ENCODE assay signal across 14 cellular contexts in genomic region chr7:21497072-21497471, GRCh38. TPM values are rescaled to one million over a fixed set of nuclear protein-coding genes. Genes with fewer than 3 reads are reported as not detected.
A peak's percentile ranks its signal among the peaks of the same experiment; 100 is the strongest.
DNase-seq lines count a peak whose midpoint lies in the region; ATAC-seq and TF ChIP-seq lines count a peak whose summit lies in the region.
"Had no signal": no experiment of that assay in that cellular context is flagged by ENCODE, and none has a peak within 500 bp of the region (broad histone marks: within the 10 kb centered on the region; RNA-seq: fewer than 3 reads in every experiment).

No MANE protein-coding gene starts in this region.

- no peaks in the 10 kb centered on the region for H4K20me1 ChIP-seq in GM23248 (ENCODE audit: insufficient read depth)
- no peaks in the 10 kb centered on the region for H4K20me1 ChIP-seq in PC-9 (ENCODE audit: insufficient read depth)

- no peak for ATAC-seq in sciatic nerve
- ATAC-seq: left lobe of liver had no signal

- H3K27ac Mint-ChIP-seq in T-helper 2 cell treated with Interferon-gamma antibody and Interleukin-4, amounts not matched to agents 5 μg/mL and 100 μg/mL, for 36 hours = no peak overlapping the region
- H3K27ac Mint-ChIP-seq in CD8-positive, alpha-beta memory T cell = no peak overlapping the region
- H3K27ac Mint-ChIP-seq: activated naive CD4-positive, alpha-beta T cell treated with anti-CD3 and anti-CD28 coated beads, Interleukin-2, amount 50 U/mL, for 24 hours; CD4-positive, alpha-beta memory T cell; IgD-negative memory B cell had no signal

- H3K9ac ChIP-seq in GM23248 = no peak overlapping the region

- no TSS peak for BruUV-seq in PC-9 (replicated peaks; lab: Mats Ljungman, UMichigan)

- no peaks in the 10 kb centered on the region for H3K9me3 ChIP-seq in GM23248 (ENCODE audit: low read depth)
- H3K9me3 ChIP-seq in PC-9 (ENCODE audit: insufficient read depth, low read depth) = peaks cover 16% of the 10 kb centered on the region; the same call in 1 of the 2 replicates
- no peaks in the 10 kb centered on the region for H3K9me3 ChIP-seq in CD8-positive, alpha-beta memory T cell (ENCODE audit: low read length)

- H3K36me3 Mint-ChIP-seq in T-helper 2 cell treated with Interferon-gamma antibody and Interleukin-4, amounts not matched to agents 5 μg/mL and 100 μg/mL, for 36 hours (ENCODE audit: low read depth) = peaks cover 87% of the 10 kb centered on the region
- H3K36me3 Mint-ChIP-seq in CD8-positive, alpha-beta memory T cell = peaks cover 31 to 70% (median 68%) of the 10 kb centered on the region in 3 donors

- H3K4me3 Mint-ChIP-seq in T-helper 2 cell treated with Interferon-gamma antibody and Interleukin-4, amounts not matched to agents 5 μg/mL and 100 μg/mL, for 36 hours = no peak overlapping the region
- H3K4me3 Mint-ChIP-seq in CD8-positive, alpha-beta memory T cell = no peak overlapping the region
- H3K4me3 Mint-ChIP-seq: activated naive CD4-positive, alpha-beta T cell treated with anti-CD3 and anti-CD28 coated beads, Interleukin-2, amount 50 U/mL, for 24 hours; CD4-positive, alpha-beta memory T cell had no signal

- H3K36me3 ChIP-seq in GM23248 (ENCODE audit: low read depth) (no peaks in the 10 kb centered on the region), PC-9 (ENCODE audit: low read depth) (no peaks in the 10 kb centered on the region)
- H3K36me3 ChIP-seq in CD8-positive, alpha-beta memory T cell (ENCODE audit: insufficient read depth, low read length) = no peaks in the 10 kb centered on the region

- H3K4me2 ChIP-seq in GM23248 (ENCODE audit: unreplicated experiment) = no peak overlapping the region
- H3K4me2 ChIP-seq in PC-9 = no peak overlapping the region

- H3K79me2 ChIP-seq in GM23248 (ENCODE audit: insufficient read depth) (no peaks in the 10 kb centered on the region), PC-9 (ENCODE audit: low read depth) (no peaks in the 10 kb centered on the region)

- intact Hi-C loops in PC-9 (cut with micrococcal nuclease; ENCODE audit: unreplicated experiment) = no loop called here
- intact Hi-C loops in sciatic nerve (cut with DNase I) = no loop called here

- CTCF ChIA-PET in PC-9 (lab: Charles Lee) = no interaction called here
- CTCF ChIA-PET in CD8-positive, alpha-beta memory T cell (lab: Charles Lee) = no interaction called here

- POLR2A ChIA-PET in PC-9 (lab: Charles Lee; ENCODE audit: unreplicated experiment) = no interaction called here
- POLR2A ChIA-PET in CD8-positive, alpha-beta memory T cell (lab: Charles Lee) = no interaction called here

- DNase-seq in AG08395 (ENCODE audit: low spot score) (peak; percentile 5), GM23248 (peak; percentile 55), PC-9 (no peak), fibroblast of pulmonary artery (ENCODE audit: low read depth) (peak; percentile 34), sciatic nerve (ENCODE audit: low spot score) (no peak), activated gamma-delta T cell treated with Interleukin-2 at 50 U/mL for 16 hours (no peak)
- no peak for DNase-seq in T-helper 2 cell treated with Interferon-gamma antibody and Interleukin-4, amounts not matched to agents 5 μg/mL and 100 μg/mL, for 36 hours (ENCODE audit: low spot score)
- no peak for DNase-seq in CD8-positive, alpha-beta memory T cell
- DNase-seq: CD4-positive, alpha-beta memory T cell had no signal

- H3K9me3 Mint-ChIP-seq in T-helper 2 cell treated with Interferon-gamma antibody and Interleukin-4, amounts not matched to agents 5 μg/mL and 100 μg/mL, for 36 hours = peaks cover 46% of the 10 kb centered on the region
- peaks cover 13 to 29% (median 22%) of the 10 kb centered on the region in 5 donors for H3K9me3 Mint-ChIP-seq in CD8-positive, alpha-beta memory T cell
- H3K9me3 Mint-ChIP-seq: activated naive CD4-positive, alpha-beta T cell treated with anti-CD3 and anti-CD28 coated beads, Interleukin-2, amount 50 U/mL, for 24 hours had no signal

- no peaks in the 10 kb centered on the region for H3F3A ChIP-seq in GM23248 (ENCODE audit: insufficient read depth)
- no peaks in the 10 kb centered on the region for H3F3A ChIP-seq in PC-9 (ENCODE audit: insufficient read depth, low read depth)

- no peak overlapping the region for H3K27ac ChIP-seq in GM23248
- H3K27ac ChIP-seq in PC-9 = no peak overlapping the region
- H3K27ac ChIP-seq in CD8-positive, alpha-beta memory T cell (ENCODE audit: low read depth, low read length) = no peak overlapping the region

- no peaks in the 10 kb centered on the region for H3K9me2 ChIP-seq in GM23248 (ENCODE audit: insufficient read depth)
- H3K9me2 ChIP-seq in PC-9 (ENCODE audit: insufficient read depth) = no peaks in the 10 kb centered on the region

- no peaks in the 10 kb centered on the region for H3K4me1 Mint-ChIP-seq in T-helper 2 cell treated with Interferon-gamma antibody and Interleukin-4, amounts not matched to agents 5 μg/mL and 100 μg/mL, for 36 hours (ENCODE audit: low read depth)
- peaks cover 4 to 16% (median 5%) of the 10 kb centered on the region in 3 donors for H3K4me1 Mint-ChIP-seq in CD8-positive, alpha-beta memory T cell
- H3K4me1 Mint-ChIP-seq: activated naive CD4-positive, alpha-beta T cell treated with anti-CD3 and anti-CD28 coated beads, Interleukin-2, amount 50 U/mL, for 24 hours; IgD-negative memory B cell had no signal

- in situ Hi-C loops in GM23248 (cut with MboI) = no loop called here

- H2AFZ ChIP-seq in GM23248 = no peak overlapping the region
- no peak overlapping the region for H2AFZ ChIP-seq in PC-9

- H3K27me3 ChIP-seq in GM23248 (replicated peaks; ENCODE audit: insufficient read depth) (no peaks in the 10 kb centered on the region), PC-9 (ENCODE audit: insufficient read depth, low read depth) (no peaks in the 10 kb centered on the region)
- H3K27me3 ChIP-seq in CD8-positive, alpha-beta memory T cell (ENCODE audit: insufficient read depth, low read length, poor library complexity, severe bottlenecking) = no peaks in the 10 kb centered on the region

- TF ChIP-seq CTCF in PC-9 (conservative IDR thresholded peaks at IDR 0.05) (peak; percentile 72), fibroblast of pulmonary artery (IDR thresholded peaks at IDR 0.05; ENCODE audit: low read length, missing control alignments) (peak; percentile 54)

- H3K27me3 Mint-ChIP-seq in T-helper 2 cell treated with Interferon-gamma antibody and Interleukin-4, amounts not matched to agents 5 μg/mL and 100 μg/mL, for 36 hours (ENCODE audit: low read depth) = no peaks in the 10 kb centered on the region
- no peaks in the 10 kb centered on the region for H3K27me3 Mint-ChIP-seq in CD8-positive, alpha-beta memory T cell
- H3K27me3 Mint-ChIP-seq: activated naive CD4-positive, alpha-beta T cell treated with anti-CD3 and anti-CD28 coated beads, Interleukin-2, amount 50 U/mL, for 24 hours; CD4-positive, alpha-beta memory T cell; IgD-negative memory B cell had no signal

- H3K4me1 ChIP-seq in GM23248 (ENCODE audit: insufficient read depth) (no peaks in the 10 kb centered on the region), PC-9 (replicated peaks; ENCODE audit: insufficient read depth) (no peaks in the 10 kb centered on the region)
- no peaks in the 10 kb centered on the region for H3K4me1 ChIP-seq in CD8-positive, alpha-beta memory T cell (ENCODE audit: insufficient read depth, low read length)

- H3K4me3 ChIP-seq in GM23248 = no peak overlapping the region
- H3K4me3 ChIP-seq in PC-9 = no peak overlapping the region
- no peak overlapping the region for H3K4me3 ChIP-seq in fibroblast of pulmonary artery (replicated peaks; ENCODE audit: low read depth, low read length)
- H3K4me3 ChIP-seq in CD8-positive, alpha-beta memory T cell (ENCODE audit: low read length) = no peak overlapping the region

RNA-seq across cellular contexts. Expression of gene DNAH11, which starts 45.8 kb away (rescaled TPM):
- 0.51 and 3.1 TPM in 2 replicates for total RNA-seq in GM23248 (2014; rRNA removed; shearing (Covaris generic))
- polyA plus RNA-seq in GM23248 (2016; fragmentation: Nextera tagmentation; extraction: Ambion mirVana) = 0.91 and 1.3 TPM in 2 replicates
- not detected in 2 replicates for total RNA-seq in PC-9 (2021)
- 0.49 TPM for total RNA-seq in sciatic nerve
- total RNA-seq in CD8-positive, alpha-beta memory T cell = under 1 TPM in 1 of 2 experiments, not detected in 1; 0.02 TPM
- polyA plus RNA-seq in CD8-positive, alpha-beta memory T cell = not detected
- total RNA-seq: activated CD8-positive, alpha-beta memory T cell treated with anti-CD3 and anti-CD28 coated beads for 36 hours; osteocyte had no signal
- polyA plus RNA-seq: CD4-positive, alpha-beta memory T cell; IgD-negative memory B cell had no signal

Comparison
In these comparisons a context has a peak if more than half of its experiments do, and no peak if none do; other contexts are left out.
1. DNase-seq: peak in AG08395 (single experiment), GM23248 (single experiment) and fibroblast of pulmonary artery (single experiment); none in PC-9 (0 of 2), sciatic nerve (single experiment), activated gamma-delta T cell treated with Interleukin-2 at 50 U/mL for 16 hours (single experiment), T-helper 2 cell treated with Interferon-gamma antibody and Interleukin-4, amounts not matched to agents 5 μg/mL and 100 μg/mL, for 36 hours (single experiment) and CD8-positive, alpha-beta memory T cell (0 of 5).